8 cellular contexts compared by ENCODE assay signal in the genomic region with DNA sequence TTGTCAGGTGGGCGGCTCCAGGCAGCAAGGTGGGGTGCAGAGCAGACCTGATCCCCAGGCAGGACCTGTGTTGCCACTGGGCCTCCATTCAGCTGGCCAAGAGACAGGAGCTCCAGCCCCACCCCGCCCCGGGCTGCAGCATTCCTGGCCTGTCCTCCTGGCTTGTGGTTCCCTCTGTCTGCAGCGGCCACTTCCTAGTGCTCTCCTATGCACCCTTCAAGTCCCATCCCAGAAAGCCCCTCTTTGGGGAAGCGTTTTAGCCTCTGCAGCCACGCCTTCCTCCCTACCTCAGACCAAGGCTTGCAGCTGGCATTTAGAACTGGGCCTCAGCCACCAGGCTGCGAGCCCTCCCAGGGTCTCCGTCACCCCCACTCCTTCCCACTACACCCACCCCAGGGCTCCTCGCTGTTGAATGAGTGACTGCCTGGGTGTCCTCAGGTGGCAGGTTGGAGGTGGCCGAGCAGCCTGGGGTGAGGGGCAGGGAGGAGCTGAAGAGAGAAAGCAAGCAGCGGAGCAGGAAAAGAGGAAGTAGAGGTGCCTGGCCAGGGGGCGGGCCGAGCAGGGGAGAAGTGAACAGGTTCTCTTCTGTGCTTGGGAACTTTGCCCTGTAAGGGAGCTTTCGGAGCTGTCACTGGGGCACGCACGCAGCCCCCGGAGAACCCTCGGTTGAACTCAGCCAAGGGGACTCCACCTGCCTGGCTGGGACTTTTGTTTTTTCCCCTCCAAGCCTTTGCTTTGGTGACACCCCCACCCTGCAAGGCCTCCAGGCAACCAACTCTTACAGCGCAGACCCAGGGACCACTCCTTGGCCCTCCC. TPM values are rescaled to one million over a fixed set of nuclear protein-coding genes. Genes with fewer than 3 reads are reported as not detected.
DNase-seq lines count a peak whose midpoint lies in the region; ATAC-seq and TF ChIP-seq lines count a peak whose summit lies in the region.

No MANE protein-coding gene starts in this region.

- no peak overlapping the region for H2AFZ ChIP-seq in OCI-LY1 (ENCODE audit: low read length)

- H3K27me3 ChIP-seq in OCI-LY1 (ENCODE audit: insufficient read depth, low read length) (no peaks in the 10 kb centered on the region), stomach (no peaks in the 10 kb centered on the region)

- 55 to 71% (median 57%) methylated on average over 18 to 19 of the region's 19 CpGs for WGBS in adipose tissue, 3 donors
- WGBS in lower leg skin, 2 donors: 43 to 49% methylated on average over 19 of the region's 19 CpGs
- 29 to 35% (median 31%) methylated on average over 14 to 19 of the region's 19 CpGs for WGBS in stomach, 5 donors

- H3K4me2 ChIP-seq in OCI-LY1 (ENCODE audit: low read length): peak overlapping the region; percentile 91

- TF ChIP-seq EP300 in stomach (IDR thresholded peaks at IDR 0.05): no peak

- no peaks in the 10 kb centered on the region for H4K20me1 ChIP-seq in OCI-LY1 (ENCODE audit: insufficient read depth, low read length)

- H3K4me1 ChIP-seq in OCI-LY1 (ENCODE audit: insufficient read depth, low read length, severe bottlenecking): peaks cover 43% of the 10 kb centered on the region
- H3K4me1 ChIP-seq in stomach: peaks cover 33 to 53% (median 41%) of the 10 kb centered on the region in 4 donors

- intact Hi-C loops in lower leg skin (cut with DNase I; ENCODE audit: low total_unique reads) (no loop called here), stomach (cut with DNase I; ENCODE audit: low total_unique reads) (no loop called here)

- H3F3A ChIP-seq in OCI-LY1 (ENCODE audit: insufficient read depth, low read length): peaks cover 13% of the 10 kb centered on the region; the same call in 1 of the 2 replicates

- no peaks in the 10 kb centered on the region for H3K79me2 ChIP-seq in OCI-LY1 (ENCODE audit: insufficient read depth, low read length)

- ATAC-seq in GM18498 (IDR thresholded peaks at IDR 0.05; ENCODE audit: unreplicated experiment) (peak; percentile 21), HG02571 (IDR thresholded peaks at IDR 0.05; ENCODE audit: unreplicated experiment) (peak; percentile 12)

- H3K9me3 ChIP-seq in OCI-LY1 (ENCODE audit: low read length): no peaks in the 10 kb centered on the region
- H3K9me3 ChIP-seq in stomach: no peaks in the 10 kb centered on the region

- peak; percentile 62 to 94 for DNase-seq in lower leg skin (ENCODE audit: low spot score in 2 of 2)
- peak; percentile 78 for DNase-seq in stomach
- no peak for DNase-seq in foreskin melanocyte
- no peak for DNase-seq in SW480 (ENCODE audit: low spot score)

- peak overlapping the region; percentile 96 for H3K27ac ChIP-seq in OCI-LY1 (ENCODE audit: low read depth, low read length, poor library complexity, severe bottlenecking)
- peak overlapping the region; percentile 80 for H3K27ac ChIP-seq in adipose tissue (ENCODE audit: low read depth, low read length)
- H3K27ac ChIP-seq in stomach: peak overlapping the region; percentile 97 to 100 (median 100)

- no peak for TF ChIP-seq CTCF in OCI-LY1 (IDR thresholded peaks at IDR 0.05; ENCODE audit: low read length)
- no peak for TF ChIP-seq CTCF in lower leg skin (IDR thresholded peaks at IDR 0.05)
- no peak for TF ChIP-seq CTCF in stomach (IDR thresholded peaks at IDR 0.05)

- H3K4me3 ChIP-seq in OCI-LY1 (ENCODE audit: low read depth, low read length, poor library complexity, severe bottlenecking) (peak overlapping the region; percentile 73), lower leg skin (ENCODE audit: low read depth, poor library complexity, severe bottlenecking) (no peak overlapping the region), stomach (peak overlapping the region; percentile 88 to 99 (median 98))

- H3K36me3 ChIP-seq in OCI-LY1 (ENCODE audit: insufficient read depth, low read length) (peaks cover 26% of the 10 kb centered on the region), stomach (peaks cover 18 to 26% (median 23%) of the 10 kb centered on the region in 4 donors)

- no peak for TF ChIP-seq POLR2A in lower leg skin (IDR thresholded peaks at IDR 0.05)
- TF ChIP-seq POLR2A in stomach (IDR thresholded peaks at IDR 0.05): no peak

- H3K9me2 ChIP-seq in OCI-LY1 (ENCODE audit: low read depth, low read length): no peaks in the 10 kb centered on the region

- H3K9ac ChIP-seq in OCI-LY1 (ENCODE audit: low read length): peak overlapping the region; percentile 96

RNA-seq across cellular contexts. Expression of a gene that starts 2.3 kb away (rescaled TPM):
- polyA plus RNA-seq in adipose tissue (1,000 to 10,000 TPM in 2 of 3 donors, 100 to 1,000 TPM in 1; 920 to 5,121 (median 3,867) TPM), stomach (1,000 to 10,000 TPM; 2,327 to 6,028 (median 4,530) TPM)
- total RNA-seq in lower leg skin (1,000 to 10,000 TPM; 1,489 to 2,016 (median 1,611) TPM), stomach (1,000 to 10,000 TPM; 1,436 to 4,897 (median 3,222) TPM)

RNA-seq across cellular contexts. Expression of a gene that starts 19.1 kb away (rescaled TPM):
- polyA plus RNA-seq in adipose tissue: 1 to 10 TPM; 1.8 to 4.0 (median 2.2) TPM
- total RNA-seq in lower leg skin: 10 to 100 TPM in 2 of 4 donors, 1 to 10 TPM in 2; 9.9 to 15.6 (median 11.0) TPM
- total RNA-seq in stomach: 10 to 100 TPM in 4 of 5 donors, 1 to 10 TPM in 1; 2.8 to 23.2 (median 14.6) TPM
- polyA plus RNA-seq in stomach: 1 to 10 TPM in 2 of 3 donors, under 1 TPM in 1; 0.93 to 2.2 (median 1.7) TPM

RNA-seq across cellular contexts. Expression of a gene that starts 59.9 kb away (rescaled TPM):
- 10 to 100 TPM in 2 of 3 donors, 1 to 10 TPM in 1; 4.1 to 52.3 (median 22.1) TPM for polyA plus RNA-seq in adipose tissue
- total RNA-seq in lower leg skin: 100 to 1,000 TPM in 3 of 4 donors, 10 to 100 TPM in 1; 88.7 to 114 (median 106) TPM
- 10 to 100 TPM; 10.5 to 31.6 (median 20.4) TPM for total RNA-seq in stomach
- 10 to 100 TPM; 16.2 to 31.4 (median 29.0) TPM for polyA plus RNA-seq in stomach

Comparison
In these comparisons a context has a peak if more than half of its experiments do, and no peak if none do; other contexts are left out.
1. DNase-seq: peak in lower leg skin (2 of 2) and stomach (single experiment); none in foreskin melanocyte (single experiment) and SW480 (single experiment).
2. Peak in every context shown above with its lines, with median percentiles within 50 percentile points of each other: H3K27ac ChIP-seq.